14 cellular contexts compared by ENCODE assay signal in the genomic region with DNA sequence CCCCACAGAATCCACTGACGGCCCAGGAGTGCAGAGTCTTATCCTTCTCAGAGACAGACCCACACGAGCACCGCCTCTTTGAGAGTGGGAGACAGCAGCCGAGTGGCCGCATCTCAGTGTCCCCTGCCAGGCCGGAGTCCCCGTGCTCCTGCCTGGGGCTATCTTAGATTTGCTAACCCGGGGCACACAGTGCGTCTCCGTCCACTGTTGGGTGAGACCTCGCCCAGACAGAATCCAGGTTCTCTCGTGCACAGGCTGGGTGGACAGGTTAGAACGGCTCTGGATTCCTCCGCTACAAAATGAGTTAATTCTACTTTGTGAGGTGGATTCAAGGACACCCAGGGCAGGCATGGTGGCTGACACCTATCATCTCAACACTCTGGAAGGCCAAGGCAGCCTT.
"Had no signal": no experiment of that assay in that cellular context is flagged by ENCODE, and none has a peak within 500 bp of the region (broad histone marks: within the 10 kb centered on the region; RNA-seq: fewer than 3 reads in every experiment).

No MANE protein-coding gene starts in this region.

- H3K9me3 ChIP-seq: ovary, prostate gland, suprapubic skin, tibial artery had no signal

- H3K27ac ChIP-seq: hepatocyte, ovary, prostate gland, suprapubic skin, tibial artery, WERI-Rb-1 had no signal

- H3K36me3 ChIP-seq: ovary, prostate gland, suprapubic skin, tibial artery had no signal

- H3K4me3 ChIP-seq: hepatocyte, ovary, prostate gland, smooth muscle cell, suprapubic skin, tibial artery had no signal

- H3K27me3 ChIP-seq: hepatocyte, ovary, suprapubic skin, tibial artery had no signal

- H3K4me1 ChIP-seq: prostate gland, tibial artery had no signal

- H3K4me2 ChIP-seq: hepatocyte, smooth muscle cell had no signal

- DNase-seq: activated CD4-positive, alpha-beta memory T cell treated with anti-CD3 and anti-CD28 coated beads for 36 hours; retina; stimulated activated CD4-positive, alpha-beta T cell treated with anti-CD3 and anti-CD28 coated beads, Interleukin-1b, Interleukin-23, amount 100 ng/mL, for 48 hours had no signal

- FAIRE-seq: bronchial epithelial cell, endometrium, frontal cortex, keratinocyte had no signal

- H2AFZ ChIP-seq: hepatocyte had no signal
